In genomic region chr12:5022465-5023061, GRCh38 we compare ENCODE assay signal across 8 cellular contexts. TPM values are rescaled to one million over a fixed set of nuclear protein-coding genes. Genes with fewer than 3 reads are reported as not detected.
DNase-seq lines count a peak whose midpoint lies in the region; ATAC-seq and TF ChIP-seq lines count a peak whose summit lies in the region.

No MANE protein-coding gene starts in this region.

- H3K27me3 ChIP-seq in GM23338 (ENCODE audit: insufficient read depth) = no peaks in the 10 kb centered on the region

- H3K27ac ChIP-seq in GM23338 (ENCODE audit: low read depth) = no peak overlapping the region

- peak; percentile 56 for DNase-seq in CD1c-positive myeloid dendritic cell (ENCODE audit: extremely low spot score)
- DNase-seq in GM23338 (ENCODE audit: low spot score) = peak; percentile 80
- peak; percentile 8 to 79 for DNase-seq in NCI-H526 (lab: John Stamatoyannopoulos, UW)
- DNase-seq in activated T-helper 1 cell treated with anti-CD3 and anti-CD28 coated beads, Interleukin-12 subunit alpha, Interleukin-12 subunit beta, Interleukin-2, Interleukin-4 antibody, amounts not matched to agents 30 ng/mL and 10 ng/mL and 1 ng/mL, durations not matched to agents 14 hours and 24 hours and 36 hours (ENCODE audit: low spot score) = peak; percentile 8
- peak; percentile 46 for DNase-seq in glutamatergic neuron
- DNase-seq in retina = peak; percentile 71
- DNase-seq in HCEC 1CT = no peak
- DNase-seq in NCI-H226 = no peak

- H3K79me2 ChIP-seq in GM23338 (replicated peaks; ENCODE audit: insufficient read depth) = no peaks in the 10 kb centered on the region

- no peaks in the 10 kb centered on the region for H3F3A ChIP-seq in GM23338 (replicated peaks; ENCODE audit: low read depth)

- H3K4me1 ChIP-seq in GM23338 (ENCODE audit: insufficient read depth) = peaks cover 12% of the 10 kb centered on the region; the same call in 1 of the 2 replicates

- H3K4me3 Mint-ChIP-seq in GM23338 (no peak overlapping the region), glutamatergic neuron (ENCODE audit: unreplicated experiment) (no peak overlapping the region)
- H3K4me3 Mint-ChIP-seq in activated T-helper 1 cell treated with anti-CD3 and anti-CD28 coated beads, Interleukin-12 subunit alpha, Interleukin-12 subunit beta, Interleukin-2, Interleukin-4 antibody, amounts not matched to agents 30 ng/mL and 10 ng/mL and 1 ng/mL, durations not matched to agents 14 hours and 24 hours and 36 hours = no peak overlapping the region

- H3K27ac Mint-ChIP-seq in GM23338 (no peak overlapping the region), glutamatergic neuron (ENCODE audit: unreplicated experiment) (no peak overlapping the region)
- no peak overlapping the region for H3K27ac Mint-ChIP-seq in activated T-helper 1 cell treated with anti-CD3 and anti-CD28 coated beads, Interleukin-12 subunit alpha, Interleukin-12 subunit beta, Interleukin-2, Interleukin-4 antibody, amounts not matched to agents 30 ng/mL and 10 ng/mL and 1 ng/mL, durations not matched to agents 14 hours and 24 hours and 36 hours

- H3K36me3 ChIP-seq in GM23338 (ENCODE audit: insufficient read depth) = no peaks in the 10 kb centered on the region

- H3K4me3 ChIP-seq in GM23338 = no peak overlapping the region

- intact Hi-C loops in activated T-helper 1 cell treated with anti-CD3 and anti-CD28 coated beads, Interleukin-12 subunit alpha, Interleukin-12 subunit beta, Interleukin-2, Interleukin-4 antibody, amounts not matched to agents 30 ng/mL and 10 ng/mL and 1 ng/mL, durations not matched to agents 14 hours and 24 hours and 36 hours (cut with micrococcal nuclease) = loop anchor here (1.0 kb wide), 1 partner anchor 62 kb away; no protein-coding TSS in a partner anchor

- no peaks in the 10 kb centered on the region for H4K20me1 ChIP-seq in GM23338 (replicated peaks; ENCODE audit: insufficient read depth)

- peak overlapping the region; percentile 70; the same call in 1 of the 2 replicates for H2AFZ ChIP-seq in GM23338

- H3K9me3 Mint-ChIP-seq in GM23338 (no peaks in the 10 kb centered on the region), glutamatergic neuron (ENCODE audit: unreplicated experiment) (peaks cover 1% of the 10 kb centered on the region)
- no peaks in the 10 kb centered on the region for H3K9me3 Mint-ChIP-seq in activated T-helper 1 cell treated with anti-CD3 and anti-CD28 coated beads, Interleukin-12 subunit alpha, Interleukin-12 subunit beta, Interleukin-2, Interleukin-4 antibody, amounts not matched to agents 30 ng/mL and 10 ng/mL and 1 ng/mL, durations not matched to agents 14 hours and 24 hours and 36 hours

- H3K27me3 Mint-ChIP-seq in GM23338 (ENCODE audit: insufficient read depth, low read depth, poor library complexity) (peaks cover 11% of the 10 kb centered on the region), glutamatergic neuron (ENCODE audit: unreplicated experiment) (peaks cover 11% of the 10 kb centered on the region)
- H3K27me3 Mint-ChIP-seq in activated T-helper 1 cell treated with anti-CD3 and anti-CD28 coated beads, Interleukin-12 subunit alpha, Interleukin-12 subunit beta, Interleukin-2, Interleukin-4 antibody, amounts not matched to agents 30 ng/mL and 10 ng/mL and 1 ng/mL, durations not matched to agents 14 hours and 24 hours and 36 hours (ENCODE audit: insufficient read depth) = peaks cover 10% of the 10 kb centered on the region

- TF ChIP-seq CTCF in GM23338 (conservative IDR thresholded peaks at IDR 0.05; ENCODE audit: low read depth in 2 of 2) (peak; percentile 79 to 98), glutamatergic neuron (IDR thresholded peaks at IDR 0.05; ENCODE audit: partially characterized antibody, unreplicated experiment) (peak; percentile 84)

- H3K4me1 Mint-ChIP-seq in GM23338 (peaks cover 17% of the 10 kb centered on the region), glutamatergic neuron (ENCODE audit: low read depth, unreplicated experiment) (no peaks in the 10 kb centered on the region)
- H3K4me1 Mint-ChIP-seq in activated T-helper 1 cell treated with anti-CD3 and anti-CD28 coated beads, Interleukin-12 subunit alpha, Interleukin-12 subunit beta, Interleukin-2, Interleukin-4 antibody, amounts not matched to agents 30 ng/mL and 10 ng/mL and 1 ng/mL, durations not matched to agents 14 hours and 24 hours and 36 hours (ENCODE audit: low read depth) = no peaks in the 10 kb centered on the region

- H3K36me3 Mint-ChIP-seq in GM23338 (ENCODE audit: low read depth) (no peaks in the 10 kb centered on the region), glutamatergic neuron (ENCODE audit: unreplicated experiment) (no peaks in the 10 kb centered on the region)
- H3K36me3 Mint-ChIP-seq in activated T-helper 1 cell treated with anti-CD3 and anti-CD28 coated beads, Interleukin-12 subunit alpha, Interleukin-12 subunit beta, Interleukin-2, Interleukin-4 antibody, amounts not matched to agents 30 ng/mL and 10 ng/mL and 1 ng/mL, durations not matched to agents 14 hours and 24 hours and 36 hours (ENCODE audit: low read depth) = no peaks in the 10 kb centered on the region

- no peak overlapping the region for H3K4me2 ChIP-seq in GM23338

- ATAC-seq in GM23338 = peak; percentile 94

- no peaks in the 10 kb centered on the region for H3K9me2 ChIP-seq in GM23338 (ENCODE audit: insufficient read depth)

TF ChIP-seq in GM23338, 12 proteins besides CTCF, POLR2A, EP300 and RAD21 (continues in another document):
- TF ChIP-seq JUNB (IDR thresholded peaks at IDR 0.05; ENCODE audit: unreplicated experiment) (no peak), NANOG (IDR thresholded peaks at IDR 0.05; ENCODE audit: borderline replicate concordance) (no peak), EZH2 (IDR thresholded peaks at IDR 0.05; ENCODE audit: low read depth, unreplicated experiment) (no peak), REST (IDR thresholded peaks at IDR 0.05; ENCODE audit: unreplicated experiment) (no peak), ZNF331 (CRISPR knock-in tag; IDR thresholded peaks at IDR 0.05; ENCODE audit: low read depth) (no peak), ZNF114 (CRISPR knock-in tag; IDR thresholded peaks at IDR 0.05) (no peak), ETS1 (IDR thresholded peaks at IDR 0.05) (no peak), CREB1 (CRISPR knock-in tag; IDR thresholded peaks at IDR 0.05; ENCODE audit: low read depth) (no peak), EZH2phosphoT487 (IDR thresholded peaks at IDR 0.05; ENCODE audit: unreplicated experiment) (no peak)

RNA-seq across cellular contexts. Expression of gene KCNA5, which starts 21.1 kb away (rescaled TPM):
- total RNA-seq in GM23338 (2014; rRNA removed; shearing (Covaris generic)) = 0.31 and 0.62 TPM in 2 replicates
- polyA plus RNA-seq in GM23338 (2016; fragmentation: Nextera tagmentation; extraction: Ambion mirVana) = 0.16 and 0.44 TPM in 2 replicates
- total RNA-seq in activated T-helper 1 cell treated with anti-CD3 and anti-CD28 coated beads, Interleukin-12 subunit alpha, Interleukin-12 subunit beta, Interleukin-2, Interleukin-4 antibody, amounts not matched to agents 30 ng/mL and 10 ng/mL and 1 ng/mL, durations not matched to agents 14 hours and 24 hours and 36 hours = not detected in 2 replicates
- not detected for total RNA-seq in glutamatergic neuron (ENCODE audit: unreplicated experiment)

Comparison
In these comparisons a context has a peak if more than half of its experiments do, and no peak if none do; other contexts are left out.
1. DNase-seq: peak in CD1c-positive myeloid dendritic cell (single experiment), GM23338 (single experiment), NCI-H526 (2 of 2), activated T-helper 1 cell treated with anti-CD3 and anti-CD28 coated beads, Interleukin-12 subunit alpha, Interleukin-12 subunit beta, Interleukin-2, Interleukin-4 antibody, amounts not matched to agents 30 ng/mL and 10 ng/mL and 1 ng/mL, durations not matched to agents 14 hours and 24 hours and 36 hours (single experiment), glutamatergic neuron (single experiment) and retina (single experiment); none in HCEC 1CT (single experiment) and NCI-H226 (single experiment).